Comparison of ENCODE assay signal across 30 cellular contexts in the genomic region with DNA sequence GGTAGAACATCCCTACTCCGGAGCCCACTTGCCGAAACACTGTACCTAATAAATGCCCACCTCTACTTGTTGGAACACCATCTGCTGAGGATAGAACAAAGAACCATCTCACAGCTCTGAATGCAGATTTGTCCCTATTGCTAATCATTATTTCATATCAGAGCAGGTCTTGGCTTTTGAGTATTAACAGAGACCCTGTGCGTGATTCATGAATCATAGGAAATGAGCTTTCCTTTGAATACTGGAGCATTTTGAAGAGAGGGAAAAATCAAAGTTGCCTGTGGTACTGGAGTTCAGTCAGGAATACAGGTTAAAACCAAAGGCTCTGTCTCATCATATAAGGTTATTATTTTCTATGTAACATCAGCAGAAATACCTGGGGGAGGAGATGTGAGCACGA.
"Had no signal": no experiment of that assay in that cellular context is flagged by ENCODE, and none has a peak within 500 bp of the region (broad histone marks: within the 10 kb centered on the region; RNA-seq: fewer than 3 reads in every experiment).

No MANE protein-coding gene starts in this region.

- H3K27me3 ChIP-seq: ascending aorta, body of pancreas, breast epithelium, MG63, SJCRH30 had no signal

- FAIRE-seq: TTC549 had no signal

- H3K4me1 ChIP-seq: ascending aorta, body of pancreas, breast epithelium, SJCRH30 had no signal

- DNase-seq: activated CD4-positive, alpha-beta T cell treated with anti-CD3 and anti-CD28 coated beads for 36 hours; activated CD4-positive, alpha-beta T cell treated with anti-CD3 and anti-CD28 coated beads, Interleukin-2, amount 10 ng/mL, durations not matched to agents 7 days and 5 days; activated CD4-positive, alpha-beta T cell treated with anti-CD3 and anti-CD28 coated beads, Interleukin-2, amount 50 U/mL, for 48 hours; activated CD8-positive, alpha-beta T cell treated with anti-CD3 and anti-CD28 coated beads, Interleukin-2, amount 10 ng/mL, durations not matched to agents 7 days and 5 days; activated gamma-delta T cell; activated naive CD4-positive, alpha-beta T cell treated with Interleukin-2 at 50 U/mL for 16 hours; activated naive CD8-positive, alpha-beta T cell treated with anti-CD3 and anti-CD28 coated beads, Interleukin-2, amount 10 ng/mL, durations not matched to agents 7 days and 5 days; activated T-cell treated with anti-CD3 and anti-CD28 coated beads, Interleukin-2, amount 50 U/mL, for 24 hours; amygdala; body of pancreas; caudate nucleus; cerebellar nuclear complex; Kasumi-1; KG1; MG63; NCI-H1048; NCI-H1436 treated with DMSO at 0.1 percent for 48 hours; NCI-H1694 treated with DMSO at 0.1 percent for 48 hours; NCI-H2029; NCI-H345; NCI-H524 treated with DMSO at 0.1 percent for 48 hours; SHP77; SJCRH30; T1000 had no signal

- H3K36me3 ChIP-seq: ascending aorta, breast epithelium, MG63, SJCRH30 had no signal

- H3K9me3 ChIP-seq: body of pancreas, MG63, SJCRH30 had no signal

- H3K27ac ChIP-seq: ascending aorta, body of pancreas, breast epithelium, SJCRH30, SK-N-MC had no signal

- ATAC-seq: activated CD4-positive, alpha-beta T cell treated with anti-CD3 and anti-CD28 coated beads for 36 hours; activated CD4-positive, CD25-positive, alpha-beta regulatory T cell treated with anti-CD3 and anti-CD28 coated beads, Interleukin-2, amount 50 U/mL, for 24 hours; activated CD8-positive, alpha-beta T cell treated with anti-CD3 and anti-CD28 coated beads, Interleukin-2, amount 10 ng/mL, durations not matched to agents 7 days and 5 days; body of pancreas; WTC11 had no signal

- H3K4me3 ChIP-seq: ascending aorta, body of pancreas, breast epithelium, MG63, SJCRH30, SK-N-MC had no signal
